31 cellular contexts compared by ENCODE assay signal in genomic region chr11:22512457-22512856, GRCh38.
"Had no signal": no experiment of that assay in that cellular context is flagged by ENCODE, and none has a peak within 500 bp of the region (broad histone marks: within the 10 kb centered on the region; RNA-seq: fewer than 3 reads in every experiment).

No MANE protein-coding gene starts in this region.

- H3K4me2 ChIP-seq: hepatocyte had no signal

- ATAC-seq: effector memory CD8-positive, alpha-beta T cell; gastrocnemius medialis; left lung; lower lobe of right lung; natural killer cell; sciatic nerve; stimulated activated memory B cell treated with anti-CD40 and anti-IgM and Interleukin-4, amounts not matched to agents 10 μg/mL and 1 μg/mL and 100 μg/mL, for 72 hours; stimulated activated naive CD8-positive, alpha-beta T cell treated with anti-CD3 and anti-CD28 coated beads, Interleukin-15, amount 100 ng/mL, for 72 hours; upper lobe of right lung had no signal

- H3K36me3 ChIP-seq: ascending aorta, gastrocnemius medialis, left lung, lower lobe of right lung, neutrophil, thyroid gland, upper lobe of right lung had no signal

- H3K79me2 ChIP-seq: hepatocyte had no signal

- H2AFZ ChIP-seq: hepatocyte had no signal

- H3K4me3 Mint-ChIP-seq: activated naive CD4-positive, alpha-beta T cell treated with anti-CD3 and anti-CD28 coated beads, Interleukin-2, amount 10 ng/mL, durations not matched to agents 7 days and 5 days; activated naive CD8-positive, alpha-beta T cell treated with anti-CD3 and anti-CD28 coated beads, Interleukin-2, amount 10 ng/mL, durations not matched to agents 7 days and 5 days; effector memory CD8-positive, alpha-beta T cell; natural killer cell; stimulated activated memory B cell treated with anti-CD40 and anti-IgM and Interleukin-4, amounts not matched to agents 10 μg/mL and 1 μg/mL and 100 μg/mL, for 72 hours; stimulated activated naive CD8-positive, alpha-beta T cell treated with anti-CD3 and anti-CD28 coated beads, Interleukin-15, amount 100 ng/mL, for 72 hours; T-helper 1 cell treated with Interleukin-12 subunit alpha and Interleukin-12 subunit beta and Interleukin-4 antibody, amounts not matched to agents 30 μg/mL and 1 μg/mL, for 36 hours had no signal

- H3K27ac Mint-ChIP-seq: activated naive CD4-positive, alpha-beta T cell treated with anti-CD3 and anti-CD28 coated beads, Interleukin-2, amount 10 ng/mL, durations not matched to agents 7 days and 5 days; activated naive CD8-positive, alpha-beta T cell treated with anti-CD3 and anti-CD28 coated beads, Interleukin-2, amount 10 ng/mL, durations not matched to agents 7 days and 5 days; effector memory CD8-positive, alpha-beta T cell; natural killer cell; progenitor cell of endocrine pancreas; stimulated activated memory B cell treated with anti-CD40 and anti-IgM and Interleukin-4, amounts not matched to agents 10 μg/mL and 1 μg/mL and 100 μg/mL, for 72 hours; stimulated activated naive CD8-positive, alpha-beta T cell treated with anti-CD3 and anti-CD28 coated beads, Interleukin-15, amount 100 ng/mL, for 72 hours; T-helper 1 cell treated with Interleukin-12 subunit alpha and Interleukin-12 subunit beta and Interleukin-4 antibody, amounts not matched to agents 30 μg/mL and 1 μg/mL, for 36 hours had no signal

- H3K4me1 Mint-ChIP-seq: activated naive CD4-positive, alpha-beta T cell treated with anti-CD3 and anti-CD28 coated beads, Interleukin-2, amount 10 ng/mL, durations not matched to agents 7 days and 5 days; activated naive CD8-positive, alpha-beta T cell treated with anti-CD3 and anti-CD28 coated beads, Interleukin-2, amount 10 ng/mL, durations not matched to agents 7 days and 5 days; natural killer cell; stimulated activated memory B cell treated with anti-CD40 and anti-IgM and Interleukin-4, amounts not matched to agents 10 μg/mL and 1 μg/mL and 100 μg/mL, for 72 hours; stimulated activated naive CD8-positive, alpha-beta T cell treated with anti-CD3 and anti-CD28 coated beads, Interleukin-15, amount 100 ng/mL, for 72 hours had no signal

- H3K27ac ChIP-seq: ascending aorta, gastrocnemius medialis, hepatocyte, left lung, lower lobe of right lung, neutrophil, thyroid gland, upper lobe of right lung, VCaP had no signal

- H3K9me3 Mint-ChIP-seq: activated naive CD4-positive, alpha-beta T cell treated with anti-CD3 and anti-CD28 coated beads, Interleukin-2, amount 10 ng/mL, durations not matched to agents 7 days and 5 days; activated naive CD8-positive, alpha-beta T cell treated with anti-CD3 and anti-CD28 coated beads, Interleukin-2, amount 10 ng/mL, durations not matched to agents 7 days and 5 days; effector memory CD8-positive, alpha-beta T cell; stimulated activated memory B cell treated with anti-CD40 and anti-IgM and Interleukin-4, amounts not matched to agents 10 μg/mL and 1 μg/mL and 100 μg/mL, for 72 hours; stimulated activated naive CD8-positive, alpha-beta T cell treated with anti-CD3 and anti-CD28 coated beads, Interleukin-15, amount 100 ng/mL, for 72 hours; T-helper 1 cell treated with Interleukin-12 subunit alpha and Interleukin-12 subunit beta and Interleukin-4 antibody, amounts not matched to agents 30 μg/mL and 1 μg/mL, for 36 hours had no signal

- DNase-seq: activated CD4-positive, alpha-beta T cell treated with anti-CD3 and anti-CD28 coated beads for 48 hours; activated CD4-positive, alpha-beta T cell treated with anti-CD3 and anti-CD28 coated beads, Interleukin-2, amount 50 U/mL, for 48 hours; activated CD8-positive, alpha-beta memory T cell treated with anti-CD3 and anti-CD28 coated beads for 24 hours; activated effector memory CD4-positive, alpha-beta T cell treated with anti-CD3 and anti-CD28 coated beads, Interleukin-2, amount 50 U/mL, for 16 hours; activated naive CD4-positive, alpha-beta T cell treated with anti-CD3 and anti-CD28 coated beads, Interleukin-2, amount 10 ng/mL, durations not matched to agents 7 days and 5 days; activated naive CD8-positive, alpha-beta T cell treated with anti-CD3 and anti-CD28 coated beads, Interleukin-2, amount 10 ng/mL, durations not matched to agents 7 days and 5 days; caudate nucleus; cortex of kidney; effector memory CD8-positive, alpha-beta T cell; erythroblast; gastrocnemius medialis; kidney; left lung; lower lobe of right lung; mesenchymal stem cell; natural killer cell; small intestine; stimulated activated CD4-positive, alpha-beta T cell treated with anti-CD3 and anti-CD28 coated beads, Interleukin-4, amount 100 ng/mL, for 24 hours; stimulated activated naive CD8-positive, alpha-beta T cell treated with anti-CD3 and anti-CD28 coated beads, Interleukin-15, amount 100 ng/mL, for 72 hours; T-helper 9 cell; thyroid gland; upper lobe of right lung had no signal

- FAIRE-seq: kidney, small intestine, TTC549 had no signal

- H3K4me1 ChIP-seq: ascending aorta, gastrocnemius medialis, left lung, thyroid gland, upper lobe of right lung had no signal

- H3K36me3 Mint-ChIP-seq: activated naive CD4-positive, alpha-beta T cell treated with anti-CD3 and anti-CD28 coated beads, Interleukin-2, amount 10 ng/mL, durations not matched to agents 7 days and 5 days; activated naive CD8-positive, alpha-beta T cell treated with anti-CD3 and anti-CD28 coated beads, Interleukin-2, amount 10 ng/mL, durations not matched to agents 7 days and 5 days; natural killer cell; stimulated activated memory B cell treated with anti-CD40 and anti-IgM and Interleukin-4, amounts not matched to agents 10 μg/mL and 1 μg/mL and 100 μg/mL, for 72 hours had no signal

- H3K4me3 ChIP-seq: ascending aorta, gastrocnemius medialis, hepatocyte, left lung, lower lobe of right lung, thyroid gland, upper lobe of right lung had no signal

- H3K9me3 ChIP-seq: ascending aorta, gastrocnemius medialis, left lung, lower lobe of right lung, neutrophil, thyroid gland, upper lobe of right lung had no signal

- H3K27me3 ChIP-seq: ascending aorta, gastrocnemius medialis, hepatocyte, left lung, neutrophil, thyroid gland, upper lobe of right lung had no signal
